In the genomic region with DNA sequence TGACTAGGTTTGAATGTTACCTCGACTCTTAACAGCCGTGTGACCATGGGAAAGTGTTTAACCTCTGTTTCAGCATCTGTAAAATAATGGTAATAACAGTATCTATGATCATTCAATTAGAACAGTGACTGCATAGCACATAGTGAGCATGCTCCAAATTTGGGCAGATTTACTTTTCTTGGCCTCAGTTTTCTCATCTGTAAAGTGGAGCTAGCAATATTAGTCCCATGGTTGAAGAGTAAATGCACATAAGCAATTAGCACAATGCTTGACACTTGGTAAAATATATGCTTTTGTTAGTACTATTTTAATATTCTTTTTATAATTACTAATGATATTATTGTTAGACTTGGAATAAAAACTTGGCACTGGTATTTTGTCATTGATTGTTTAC, we compare ENCODE assay signal across 2 cellular contexts.
TF ChIP-seq lines count a peak whose summit lies in the region.

No MANE protein-coding gene starts in this region.

TF ChIP-seq in SK-N-SH, 30 proteins besides CTCF, POLR2A, EP300 and RAD21 (continued from another document):
- TF ChIP-seq, protein P1, sequence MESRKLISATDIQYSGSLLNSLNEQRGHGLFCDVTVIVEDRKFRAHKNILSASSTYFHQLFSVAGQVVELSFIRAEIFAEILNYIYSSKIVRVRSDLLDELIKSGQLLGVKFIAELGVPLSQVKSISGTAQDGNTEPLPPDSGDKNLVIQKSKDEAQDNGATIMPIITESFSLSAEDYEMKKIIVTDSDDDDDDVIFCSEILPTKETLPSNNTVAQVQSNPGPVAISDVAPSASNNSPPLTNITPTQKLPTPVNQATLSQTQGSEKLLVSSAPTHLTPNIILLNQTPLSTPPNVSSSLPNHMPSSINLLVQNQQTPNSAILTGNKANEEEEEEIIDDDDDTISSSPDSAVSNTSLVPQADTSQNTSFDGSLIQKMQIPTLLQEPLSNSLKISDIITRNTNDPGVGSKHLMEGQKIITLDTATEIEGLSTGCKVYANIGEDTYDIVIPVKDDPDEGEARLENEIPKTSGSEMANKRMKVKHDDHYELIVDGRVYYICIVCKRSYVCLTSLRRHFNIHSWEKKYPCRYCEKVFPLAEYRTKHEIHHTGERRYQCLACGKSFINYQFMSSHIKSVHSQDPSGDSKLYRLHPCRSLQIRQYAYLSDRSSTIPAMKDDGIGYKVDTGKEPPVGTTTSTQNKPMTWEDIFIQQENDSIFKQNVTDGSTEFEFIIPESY (IDR thresholded peaks at IDR 0.05; ENCODE audit: borderline replicate concordance, low read depth), result no peak
- no peak for TF ChIP-seq SMC3 (IDR thresholded peaks at IDR 0.05; ENCODE audit: low read depth, low read length)
- TF ChIP-seq, protein P2, sequence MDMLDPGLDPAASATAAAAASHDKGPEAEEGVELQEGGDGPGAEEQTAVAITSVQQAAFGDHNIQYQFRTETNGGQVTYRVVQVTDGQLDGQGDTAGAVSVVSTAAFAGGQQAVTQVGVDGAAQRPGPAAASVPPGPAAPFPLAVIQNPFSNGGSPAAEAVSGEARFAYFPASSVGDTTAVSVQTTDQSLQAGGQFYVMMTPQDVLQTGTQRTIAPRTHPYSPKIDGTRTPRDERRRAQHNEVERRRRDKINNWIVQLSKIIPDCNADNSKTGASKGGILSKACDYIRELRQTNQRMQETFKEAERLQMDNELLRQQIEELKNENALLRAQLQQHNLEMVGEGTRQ (IDR thresholded peaks at IDR 0.05; ENCODE audit: borderline replicate concordance, low read depth, low read length), result no peak

TF ChIP-seq in SK-N-SH treated with all-trans-retinoic acid at 6 μM for 48 hours, 23 proteins besides CTCF, POLR2A, EP300 and RAD21 (continued from another document):
- TF ChIP-seq, protein P3, sequence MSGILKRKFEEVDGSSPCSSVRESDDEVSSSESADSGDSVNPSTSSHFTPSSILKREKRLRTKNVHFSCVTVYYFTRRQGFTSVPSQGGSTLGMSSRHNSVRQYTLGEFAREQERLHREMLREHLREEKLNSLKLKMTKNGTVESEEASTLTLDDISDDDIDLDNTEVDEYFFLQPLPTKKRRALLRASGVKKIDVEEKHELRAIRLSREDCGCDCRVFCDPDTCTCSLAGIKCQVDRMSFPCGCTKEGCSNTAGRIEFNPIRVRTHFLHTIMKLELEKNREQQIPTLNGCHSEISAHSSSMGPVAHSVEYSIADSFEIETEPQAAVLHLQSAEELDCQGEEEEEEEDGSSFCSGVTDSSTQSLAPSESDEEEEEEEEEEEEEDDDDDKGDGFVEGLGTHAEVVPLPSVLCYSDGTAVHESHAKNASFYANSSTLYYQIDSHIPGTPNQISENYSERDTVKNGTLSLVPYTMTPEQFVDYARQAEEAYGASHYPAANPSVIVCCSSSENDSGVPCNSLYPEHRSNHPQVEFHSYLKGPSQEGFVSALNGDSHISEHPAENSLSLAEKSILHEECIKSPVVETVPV (CRISPR knock-in tag; IDR thresholded peaks at IDR 0.05), result no peak
- no peak for TF ChIP-seq POU6F1 (CRISPR knock-in tag; IDR thresholded peaks at IDR 0.05; ENCODE audit: borderline replicate concordance, low read depth)
- TF ChIP-seq, protein P4, sequence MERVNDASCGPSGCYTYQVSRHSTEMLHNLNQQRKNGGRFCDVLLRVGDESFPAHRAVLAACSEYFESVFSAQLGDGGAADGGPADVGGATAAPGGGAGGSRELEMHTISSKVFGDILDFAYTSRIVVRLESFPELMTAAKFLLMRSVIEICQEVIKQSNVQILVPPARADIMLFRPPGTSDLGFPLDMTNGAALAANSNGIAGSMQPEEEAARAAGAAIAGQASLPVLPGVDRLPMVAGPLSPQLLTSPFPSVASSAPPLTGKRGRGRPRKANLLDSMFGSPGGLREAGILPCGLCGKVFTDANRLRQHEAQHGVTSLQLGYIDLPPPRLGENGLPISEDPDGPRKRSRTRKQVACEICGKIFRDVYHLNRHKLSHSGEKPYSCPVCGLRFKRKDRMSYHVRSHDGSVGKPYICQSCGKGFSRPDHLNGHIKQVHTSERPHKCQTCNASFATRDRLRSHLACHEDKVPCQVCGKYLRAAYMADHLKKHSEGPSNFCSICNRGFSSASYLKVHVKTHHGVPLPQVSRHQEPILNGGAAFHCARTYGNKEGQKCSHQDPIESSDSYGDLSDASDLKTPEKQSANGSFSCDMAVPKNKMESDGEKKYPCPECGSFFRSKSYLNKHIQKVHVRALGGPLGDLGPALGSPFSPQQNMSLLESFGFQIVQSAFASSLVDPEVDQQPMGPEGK (CRISPR knock-in tag; IDR thresholded peaks at IDR 0.05; ENCODE audit: borderline replicate concordance), result no peak
- no peak for TF ChIP-seq ZC3H10 (CRISPR knock-in tag; IDR thresholded peaks at IDR 0.05)
- no peak for TF ChIP-seq ZFP30 (CRISPR knock-in tag; IDR thresholded peaks at IDR 0.05)
- TF ChIP-seq GLIS3 (CRISPR knock-in tag; IDR thresholded peaks at IDR 0.05), result no peak
- no peak for TF ChIP-seq CREB5 (CRISPR knock-in tag; IDR thresholded peaks at IDR 0.05; ENCODE audit: low read depth)
- TF ChIP-seq SNAI2 (CRISPR knock-in tag; IDR thresholded peaks at IDR 0.05), result no peak
- no peak for TF ChIP-seq ARNTL (CRISPR knock-in tag; IDR thresholded peaks at IDR 0.05; ENCODE audit: borderline replicate concordance, low read depth)
- TF ChIP-seq ISL1 (CRISPR knock-in tag; IDR thresholded peaks at IDR 0.05), result no peak
- TF ChIP-seq PPARA (CRISPR knock-in tag; IDR thresholded peaks at IDR 0.05; ENCODE audit: borderline replicate concordance), result no peak
- TF ChIP-seq ZFP3 (CRISPR knock-in tag; IDR thresholded peaks at IDR 0.05), result no peak
- no peak for TF ChIP-seq ZNF70 (CRISPR knock-in tag; IDR thresholded peaks at IDR 0.05)
